Comparison of ENCODE assay signal across 29 cellular contexts in genomic region chr19:29122185-29122584, GRCh38.
"Had no signal": no experiment of that assay in that cellular context is flagged by ENCODE, and none has a peak within 500 bp of the region (broad histone marks: within the 10 kb centered on the region; RNA-seq: fewer than 3 reads in every experiment).

No MANE protein-coding gene starts in this region.

- H3K9me3 Mint-ChIP-seq: activated CD4-positive, alpha-beta memory T cell treated with anti-CD3 and anti-CD28 coated beads, Interleukin-2, amount 10 ng/mL, durations not matched to agents 7 days and 5 days had no signal

- DNase-seq: activated B cell treated with CpG ODN at 0.5 μM for 24 hours; activated CD4-positive, alpha-beta memory T cell treated with anti-CD3 and anti-CD28 coated beads, Interleukin-2, amount 10 ng/mL, durations not matched to agents 7 days and 5 days; activated CD4-positive, alpha-beta T cell treated with anti-CD3 and anti-CD28 coated beads for 4 hours; activated CD4-positive, alpha-beta T cell treated with anti-CD3 and anti-CD28 coated beads, Interleukin-2, amount 10 ng/mL, durations not matched to agents 7 days and 5 days; activated CD4-positive, CD25-positive, alpha-beta regulatory T cell treated with anti-CD3 and anti-CD28 coated beads, Interleukin-2, amount 50 U/mL, for 72 hours; activated CD8-positive, alpha-beta memory T cell treated with anti-CD3 and anti-CD28 coated beads for 24 hours; activated CD8-positive, alpha-beta memory T cell treated with anti-CD3 and anti-CD28 coated beads, Interleukin-2, amount 10 ng/mL, durations not matched to agents 7 days and 5 days; activated CD8-positive, alpha-beta T cell treated with anti-CD3 and anti-CD28 coated beads, Interleukin-2, amount 10 ng/mL, durations not matched to agents 7 days and 5 days; activated effector memory CD4-positive, alpha-beta T cell treated with Interleukin-2 at 50 U/mL for 16 hours; activated gamma-delta T cell; activated naive CD4-positive, alpha-beta T cell treated with anti-CD3 and anti-CD28 coated beads, Interleukin-2, amount 10 ng/mL, durations not matched to agents 7 days and 5 days; activated naive CD4-positive, alpha-beta T cell treated with Interleukin-2 at 50 U/mL for 16 hours; activated naive CD8-positive, alpha-beta T cell treated with anti-CD3 and anti-CD28 coated beads, Interleukin-2, amount 10 ng/mL, durations not matched to agents 7 days and 5 days; activated naive CD8-positive, alpha-beta T cell treated with anti-CD3 and anti-CD28 coated beads, Interleukin-2, amount 50 U/mL, for 24 hours; activated T-cell treated with anti-CD3 and anti-CD28 coated beads, Interleukin-2, amount 50 U/mL, for 24 hours; aorta; brain microvascular endothelial cell; central memory CD4-positive, alpha-beta T cell; T-helper 1 cell; T-helper 2 cell; T-helper 9 cell had no signal

- H3K27me3 Mint-ChIP-seq: activated B cell treated with CpG ODN at 0.5 μM for 24 hours; activated CD4-positive, alpha-beta memory T cell treated with anti-CD3 and anti-CD28 coated beads, Interleukin-2, amount 10 ng/mL, durations not matched to agents 7 days and 5 days; activated CD4-positive, alpha-beta T cell treated with anti-CD3 and anti-CD28 coated beads, Interleukin-2, amount 10 ng/mL, durations not matched to agents 7 days and 5 days; activated CD8-positive, alpha-beta memory T cell treated with anti-CD3 and anti-CD28 coated beads, Interleukin-2, amount 10 ng/mL, durations not matched to agents 7 days and 5 days; activated naive CD4-positive, alpha-beta T cell treated with anti-CD3 and anti-CD28 coated beads, Interleukin-2, amount 10 ng/mL, durations not matched to agents 7 days and 5 days; activated naive CD8-positive, alpha-beta T cell treated with anti-CD3 and anti-CD28 coated beads, Interleukin-2, amount 10 ng/mL, durations not matched to agents 7 days and 5 days; activated naive CD8-positive, alpha-beta T cell treated with anti-CD3 and anti-CD28 coated beads, Interleukin-2, amount 50 U/mL, for 24 hours had no signal

- H3K27ac Mint-ChIP-seq: activated B cell treated with CpG ODN at 0.5 μM for 24 hours; activated CD4-positive, alpha-beta memory T cell treated with anti-CD3 and anti-CD28 coated beads, Interleukin-2, amount 10 ng/mL, durations not matched to agents 7 days and 5 days; activated CD4-positive, alpha-beta T cell treated with anti-CD3 and anti-CD28 coated beads, Interleukin-2, amount 10 ng/mL, durations not matched to agents 7 days and 5 days; activated CD8-positive, alpha-beta memory T cell treated with anti-CD3 and anti-CD28 coated beads, Interleukin-2, amount 10 ng/mL, durations not matched to agents 7 days and 5 days; activated CD8-positive, alpha-beta T cell treated with anti-CD3 and anti-CD28 coated beads, Interleukin-2, amount 10 ng/mL, durations not matched to agents 7 days and 5 days; activated naive CD4-positive, alpha-beta T cell treated with anti-CD3 and anti-CD28 coated beads, Interleukin-2, amount 10 ng/mL, durations not matched to agents 7 days and 5 days; activated naive CD4-positive, alpha-beta T cell treated with anti-CD3 and anti-CD28 coated beads, Interleukin-2, amount 50 U/mL, for 24 hours; activated naive CD8-positive, alpha-beta T cell; activated naive CD8-positive, alpha-beta T cell treated with anti-CD3 and anti-CD28 coated beads, Interleukin-2, amount 10 ng/mL, durations not matched to agents 7 days and 5 days; activated naive CD8-positive, alpha-beta T cell treated with anti-CD3 and anti-CD28 coated beads, Interleukin-2, amount 50 U/mL, for 24 hours; activated T-cell treated with anti-CD3 and anti-CD28 coated beads, Interleukin-2, amount 50 U/mL, for 24 hours; activated T-helper 2 cell treated with anti-CD3 and anti-CD28 coated beads, Interferon-gamma antibody, Interleukin-2, Interleukin-4, amounts not matched to agents 10 μg/mL and 5 μg/mL and 100 μg/mL, durations not matched to agents 14 hours and 24 hours and 36 hours; T-helper 1 cell treated with Interleukin-12 subunit alpha and Interleukin-12 subunit beta and Interleukin-4 antibody, amounts not matched to agents 30 μg/mL and 1 μg/mL, for 36 hours; T-helper 2 cell treated with Interferon-gamma antibody and Interleukin-4, amounts not matched to agents 5 μg/mL and 100 μg/mL, for 36 hours had no signal

- H3K4me1 Mint-ChIP-seq: activated B cell treated with CpG ODN at 0.5 μM for 24 hours; activated CD4-positive, alpha-beta memory T cell treated with anti-CD3 and anti-CD28 coated beads, Interleukin-2, amount 10 ng/mL, durations not matched to agents 7 days and 5 days; activated CD4-positive, alpha-beta T cell treated with anti-CD3 and anti-CD28 coated beads, Interleukin-2, amount 10 ng/mL, durations not matched to agents 7 days and 5 days; activated CD8-positive, alpha-beta memory T cell treated with anti-CD3 and anti-CD28 coated beads, Interleukin-2, amount 10 ng/mL, durations not matched to agents 7 days and 5 days; activated naive CD4-positive, alpha-beta T cell treated with anti-CD3 and anti-CD28 coated beads, Interleukin-2, amount 10 ng/mL, durations not matched to agents 7 days and 5 days; activated naive CD4-positive, alpha-beta T cell treated with anti-CD3 and anti-CD28 coated beads, Interleukin-2, amount 50 U/mL, for 24 hours; activated naive CD8-positive, alpha-beta T cell treated with anti-CD3 and anti-CD28 coated beads, Interleukin-2, amount 10 ng/mL, durations not matched to agents 7 days and 5 days; activated naive CD8-positive, alpha-beta T cell treated with anti-CD3 and anti-CD28 coated beads, Interleukin-2, amount 50 U/mL, for 24 hours had no signal

- H3K27me3 ChIP-seq: body of pancreas, brain microvascular endothelial cell had no signal

- H3K36me3 ChIP-seq: brain microvascular endothelial cell, breast epithelium had no signal

- H3K27ac ChIP-seq: body of pancreas, brain microvascular endothelial cell, breast epithelium, VCaP had no signal

- H3K36me3 Mint-ChIP-seq: activated CD8-positive, alpha-beta memory T cell treated with anti-CD3 and anti-CD28 coated beads, Interleukin-2, amount 10 ng/mL, durations not matched to agents 7 days and 5 days; activated naive CD4-positive, alpha-beta T cell treated with anti-CD3 and anti-CD28 coated beads, Interleukin-2, amount 10 ng/mL, durations not matched to agents 7 days and 5 days; activated naive CD8-positive, alpha-beta T cell; activated naive CD8-positive, alpha-beta T cell treated with anti-CD3 and anti-CD28 coated beads, Interleukin-2, amount 10 ng/mL, durations not matched to agents 7 days and 5 days had no signal

- H3K4me1 ChIP-seq: body of pancreas, breast epithelium had no signal

- H3K4me3 Mint-ChIP-seq: activated B cell treated with CpG ODN at 0.5 μM for 24 hours; activated CD4-positive, alpha-beta memory T cell treated with anti-CD3 and anti-CD28 coated beads, Interleukin-2, amount 10 ng/mL, durations not matched to agents 7 days and 5 days; activated CD4-positive, alpha-beta T cell treated with anti-CD3 and anti-CD28 coated beads, Interleukin-2, amount 10 ng/mL, durations not matched to agents 7 days and 5 days; activated CD8-positive, alpha-beta memory T cell treated with anti-CD3 and anti-CD28 coated beads, Interleukin-2, amount 10 ng/mL, durations not matched to agents 7 days and 5 days; activated CD8-positive, alpha-beta T cell treated with anti-CD3 and anti-CD28 coated beads, Interleukin-2, amount 10 ng/mL, durations not matched to agents 7 days and 5 days; activated naive CD4-positive, alpha-beta T cell treated with anti-CD3 and anti-CD28 coated beads, Interleukin-2, amount 10 ng/mL, durations not matched to agents 7 days and 5 days; activated naive CD4-positive, alpha-beta T cell treated with anti-CD3 and anti-CD28 coated beads, Interleukin-2, amount 50 U/mL, for 24 hours; activated naive CD8-positive, alpha-beta T cell; activated naive CD8-positive, alpha-beta T cell treated with anti-CD3 and anti-CD28 coated beads, Interleukin-2, amount 10 ng/mL, durations not matched to agents 7 days and 5 days; activated naive CD8-positive, alpha-beta T cell treated with anti-CD3 and anti-CD28 coated beads, Interleukin-2, amount 50 U/mL, for 24 hours; activated T-cell treated with anti-CD3 and anti-CD28 coated beads, Interleukin-2, amount 50 U/mL, for 24 hours; T-helper 1 cell treated with Interleukin-12 subunit alpha and Interleukin-12 subunit beta and Interleukin-4 antibody, amounts not matched to agents 30 μg/mL and 1 μg/mL, for 36 hours; T-helper 2 cell treated with Interferon-gamma antibody and Interleukin-4, amounts not matched to agents 5 μg/mL and 100 μg/mL, for 36 hours had no signal

- H3K4me3 ChIP-seq: body of pancreas, breast epithelium had no signal
